Comparison of ENCODE assay signal across 18 cellular contexts in genomic region chr3:166613365-166613764, GRCh38.
DNase-seq lines count a peak whose midpoint lies in the region; TF ChIP-seq lines count a peak whose summit lies in the region.
"Had no signal": no experiment of that assay in that cellular context is flagged by ENCODE, and none has a peak within 500 bp of the region (broad histone marks: within the 10 kb centered on the region; RNA-seq: fewer than 3 reads in every experiment).

No MANE protein-coding gene starts in this region.

- H2BK5ac ChIP-seq in neuronal stem cell (ENCODE audit: low read length), result no peak overlapping the region

- H3K36me3 Mint-ChIP-seq in chondrocyte (ENCODE audit: low read depth), result no peaks in the 10 kb centered on the region
- H3K36me3 Mint-ChIP-seq: CD4-positive, CD25-positive, alpha-beta regulatory T cell; CD8-positive, alpha-beta T cell had no signal

- H3K23ac ChIP-seq in neuronal stem cell (ENCODE audit: low read depth, low read length, poor library complexity), result no peak overlapping the region

- H2AFZ ChIP-seq in Karpas-422 (ENCODE audit: low read length) (peak overlapping the region; percentile 97; the same call in 1 of the 2 replicates), neuronal stem cell (ENCODE audit: low read length) (peak overlapping the region; percentile 19)

- H3K9me3 Mint-ChIP-seq in chondrocyte (ENCODE audit: low read depth), result peaks cover 8% of the 10 kb centered on the region

- DNase-seq in Karpas-422 (no peak), chondrocyte (ENCODE audit: low spot score) (peak; percentile 22), neuronal stem cell (ENCODE audit: low spot score) (no peak), foreskin fibroblast (no peak), NCI-H1436 treated with DMSO at 0.1 percent for 48 hours (lab: John Stamatoyannopoulos, UW) (no peak), NCI-H187 (lab: John Stamatoyannopoulos, UW) (no peak)
- DNase-seq: Caco-2; CD4-positive, CD25-positive, alpha-beta regulatory T cell; CD8-positive, alpha-beta T cell; DMS153; DND-41; GOT3; HFFc6 had no signal

- H3K9me2 ChIP-seq in Karpas-422 (replicated peaks; ENCODE audit: insufficient read depth, low read length), result no peaks in the 10 kb centered on the region

- no peak overlapping the region for H3K4me2 ChIP-seq in Karpas-422 (ENCODE audit: low read depth, low read length, poor library complexity, severe bottlenecking)
- H3K4me2 ChIP-seq in neuronal stem cell (ENCODE audit: insufficient read depth, low read length, poor library complexity, severe bottlenecking), result no peak overlapping the region
- H3K4me2 ChIP-seq: BLaER1 had no signal

- H3K27me3 Mint-ChIP-seq in chondrocyte (ENCODE audit: low read depth), result no peaks in the 10 kb centered on the region
- H3K27me3 Mint-ChIP-seq: B cell; CD4-positive, CD25-positive, alpha-beta regulatory T cell had no signal

- H2AK5ac ChIP-seq in neuronal stem cell (ENCODE audit: low read depth, low read length), result no peak overlapping the region

- H3K27ac Mint-ChIP-seq in chondrocyte (ENCODE audit: unreplicated experiment), result no peak overlapping the region
- H3K27ac Mint-ChIP-seq: B cell; CD4-positive, CD25-positive, alpha-beta regulatory T cell; CD8-positive, alpha-beta T cell; HFFc6 had no signal

- no peak overlapping the region for H2BK15ac ChIP-seq in neuronal stem cell (ENCODE audit: low read length)

- TF ChIP-seq CTCF in chondrocyte (IDR thresholded peaks at IDR 0.05) (no peak), foreskin fibroblast (IDR thresholded peaks at IDR 0.05; ENCODE audit: low read depth, low read length) (no peak)

- H3K4me3 Mint-ChIP-seq in chondrocyte (ENCODE audit: unreplicated experiment), result no peak overlapping the region
- H3K4me3 Mint-ChIP-seq: B cell; CD4-positive, CD25-positive, alpha-beta regulatory T cell; CD8-positive, alpha-beta T cell; HFFc6 had no signal

- H3K9ac ChIP-seq in Karpas-422 (ENCODE audit: low read length) (no peak overlapping the region), neuronal stem cell (ENCODE audit: low read depth, low read length, poor library complexity) (no peak overlapping the region)
- H3K9ac ChIP-seq: BLaER1 had no signal

- no peaks in the 10 kb centered on the region for H3K79me2 ChIP-seq in Karpas-422 (ENCODE audit: low read length)

- no peaks in the 10 kb centered on the region for H4K20me1 ChIP-seq in Karpas-422 (ENCODE audit: insufficient read depth, low read depth, low read length)
- H4K20me1 ChIP-seq: BLaER1 had no signal

- H3K79me1 ChIP-seq in neuronal stem cell (ENCODE audit: low read depth, low read length), result no peaks in the 10 kb centered on the region

- H2BK120ac ChIP-seq in neuronal stem cell (ENCODE audit: low read depth, low read length), result no peak overlapping the region

- H3K9me3 ChIP-seq in Karpas-422 (ENCODE audit: low read length) (no peaks in the 10 kb centered on the region), neuronal stem cell (replicated peaks in 1 of 2; ENCODE audit: control insufficient read depth in 2 of 2, insufficient read depth in 1 of 2, low read depth in 1 of 2, low read length in 2 of 2) (no peaks in the 10 kb centered on the region)
- H3K9me3 ChIP-seq: BLaER1, HAP-1 had no signal

- no peak overlapping the region for H4K91ac ChIP-seq in neuronal stem cell (ENCODE audit: low read depth, low read length, poor library complexity)

- H3K36me3 ChIP-seq in Karpas-422 (ENCODE audit: insufficient read depth, low read length), result no peaks in the 10 kb centered on the region
- no peaks in the 10 kb centered on the region for H3K36me3 ChIP-seq in neuronal stem cell (replicated peaks in 1 of 2; ENCODE audit: control insufficient read depth in 2 of 2, insufficient read depth in 2 of 2, low read length in 2 of 2)
- H3K36me3 ChIP-seq: BLaER1, HAP-1 had no signal

- H4K8ac ChIP-seq in neuronal stem cell (ENCODE audit: low read depth, low read length), result no peak overlapping the region

- H3K4me1 Mint-ChIP-seq in chondrocyte (ENCODE audit: low read depth), result no peaks in the 10 kb centered on the region
- H3K4me1 Mint-ChIP-seq: B cell; CD4-positive, CD25-positive, alpha-beta regulatory T cell had no signal

- H3K27ac ChIP-seq in Karpas-422 (ENCODE audit: low read length) (no peak overlapping the region), neuronal stem cell (replicated peaks; ENCODE audit: low read length) (no peak overlapping the region)
- H3K27ac ChIP-seq: 22Rv1, BLaER1, C4-2B had no signal

- H3K18ac ChIP-seq in neuronal stem cell (ENCODE audit: low read length), result no peak overlapping the region

- H3K4me1 ChIP-seq in Karpas-422 (ENCODE audit: low read length) (peaks cover 12% of the 10 kb centered on the region), neuronal stem cell (ENCODE audit: control insufficient read depth in 2 of 2, insufficient read depth in 1 of 2, low read depth in 1 of 2, low read length in 2 of 2) (peaks cover 0 to 8% of the 10 kb centered on the region in 2 donors)
- H3K4me1 ChIP-seq: BLaER1, Caco-2 had no signal

- WGBS in neuronal stem cell (ENCODE audit: extremely low coverage in 2 of 2, insufficient read length in 2 of 2, insufficient replicate concordance in 1 of 2), 2 donors, result no CpG with 5 or more reads among the region's 1 CpG

- H3K4me3 ChIP-seq in Karpas-422 (ENCODE audit: low read length) (no peak overlapping the region), neuronal stem cell (ENCODE audit: low read length in 2 of 2) (no peak overlapping the region), foreskin fibroblast (ENCODE audit: low read depth in 1 of 2, low read length in 2 of 2) (no peak overlapping the region)
- H3K4me3 ChIP-seq: BLaER1, HAP-1 had no signal

- no peaks in the 10 kb centered on the region for H3K27me3 ChIP-seq in Karpas-422 (ENCODE audit: low read length)
- H3K27me3 ChIP-seq in neuronal stem cell (ENCODE audit: control insufficient read depth in 3 of 3, insufficient read depth in 3 of 3, low read depth in 1 of 3, low read length in 3 of 3), result no peaks in the 10 kb centered on the region
- H3K27me3 ChIP-seq: BLaER1 had no signal

- H3K4ac ChIP-seq in neuronal stem cell (ENCODE audit: low read length), result no peak overlapping the region

- no peak overlapping the region for H2BK12ac ChIP-seq in neuronal stem cell (ENCODE audit: low read length)

- peak overlapping the region; percentile 56 for H3K14ac ChIP-seq in neuronal stem cell (ENCODE audit: low read length)
